8 cellular contexts compared by ENCODE assay signal in the genomic region with DNA sequence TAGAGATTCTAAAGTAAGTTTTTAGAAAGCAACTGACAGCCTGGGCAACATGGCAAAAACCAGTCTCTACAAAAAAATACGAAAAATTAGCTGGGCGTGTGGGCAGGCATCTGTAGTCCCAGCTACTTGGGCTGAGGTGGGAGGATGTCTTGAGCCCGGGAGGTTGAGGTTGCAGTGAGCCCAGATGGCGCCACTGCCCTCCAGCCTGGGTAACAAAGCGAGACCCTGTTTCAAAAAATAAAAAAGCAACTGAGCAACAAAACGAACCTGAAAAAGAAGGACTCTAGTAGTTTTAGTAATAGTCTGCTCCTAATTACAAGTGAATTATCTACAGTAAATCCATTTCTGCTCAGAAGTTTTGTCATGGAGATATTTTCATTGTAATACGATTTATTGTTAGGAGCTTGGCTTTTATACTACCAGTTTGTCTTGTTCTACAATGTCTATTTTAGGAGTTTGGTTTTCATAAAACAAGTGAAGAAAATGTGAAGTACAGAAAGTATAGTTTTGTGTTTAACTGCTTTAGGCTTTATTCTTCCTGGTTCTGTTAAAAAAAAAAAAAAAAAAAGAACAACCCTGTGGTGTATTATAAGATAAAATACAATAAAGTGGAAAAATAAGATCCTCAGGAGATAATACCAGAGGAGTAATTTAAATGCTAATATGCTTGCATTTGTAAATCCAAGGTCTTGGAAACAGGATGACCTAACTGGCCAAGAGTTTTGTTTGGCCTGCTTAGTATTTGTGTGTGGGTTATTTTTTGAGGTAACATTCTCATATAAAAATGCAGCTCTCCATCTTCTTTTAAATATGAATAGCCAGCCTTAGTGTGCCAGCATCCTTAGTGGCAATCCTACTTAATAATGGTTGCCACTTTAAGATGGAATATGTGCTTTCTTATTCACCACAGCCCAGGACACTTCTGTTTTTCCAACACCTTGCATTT. TPM values are rescaled to one million over a fixed set of nuclear protein-coding genes. Genes with fewer than 3 reads are reported as not detected.
DNase-seq lines count a peak whose midpoint lies in the region; ATAC-seq lines count a peak whose summit lies in the region.

No MANE protein-coding gene starts in this region.

- no peaks in the 10 kb centered on the region for H3K9me3 Mint-ChIP-seq in activated T-cell treated with anti-CD3 and anti-CD28 coated beads, Interleukin-2, amount 50 U/mL, for 24 hours

- ATAC-seq in GM21576 (IDR thresholded peaks at IDR 0.05; ENCODE audit: unreplicated experiment) = no peak
- no peak for ATAC-seq in HG03378 (IDR thresholded peaks at IDR 0.05; ENCODE audit: unreplicated experiment)
- ATAC-seq in HG02870 (IDR thresholded peaks at IDR 0.05; ENCODE audit: unreplicated experiment) = no peak

- no peaks in the 10 kb centered on the region for H3K27me3 ChIP-seq in skeletal muscle satellite cell (ENCODE audit: control insufficient read depth, insufficient read depth, low read length)

- no peak overlapping the region for H3K4me3 ChIP-seq in skeletal muscle satellite cell (ENCODE audit: low read length)

- H3K4me3 Mint-ChIP-seq in activated T-cell treated with anti-CD3 and anti-CD28 coated beads, Interleukin-2, amount 50 U/mL, for 24 hours = no peak overlapping the region

- H3K36me3 ChIP-seq in skeletal muscle satellite cell (ENCODE audit: insufficient read depth, low read length) = peaks cover 21% of the 10 kb centered on the region

- peaks cover 42% of the 10 kb centered on the region for H3K4me1 Mint-ChIP-seq in activated T-cell treated with anti-CD3 and anti-CD28 coated beads, Interleukin-2, amount 50 U/mL, for 24 hours (ENCODE audit: low read depth)

- no peak for DNase-seq in activated T-cell treated with anti-CD3 and anti-CD28 coated beads, Interleukin-2, amount 50 U/mL, for 24 hours
- DNase-seq in activated T-cell treated with anti-CD3 and anti-CD28 coated beads, Interleukin-2, amount 50 U/mL, for 48 hours = no peak
- DNase-seq in NCI-H524 treated with DMSO at 0.1 percent for 48 hours (lab: John Stamatoyannopoulos, UW) (peak; percentile 8), ecto neural progenitor cell (ENCODE audit: low spot score) (peak; percentile 53)

- H3K9ac ChIP-seq in skeletal muscle satellite cell (ENCODE audit: low read depth, low read length) = no peak overlapping the region

- no peaks in the 10 kb centered on the region for H3K27me3 Mint-ChIP-seq in activated T-cell treated with anti-CD3 and anti-CD28 coated beads, Interleukin-2, amount 50 U/mL, for 24 hours

- H3K27ac Mint-ChIP-seq in activated T-cell treated with anti-CD3 and anti-CD28 coated beads, Interleukin-2, amount 50 U/mL, for 24 hours = peak overlapping the region; percentile 58

- peaks cover 19% of the 10 kb centered on the region for H3K4me1 ChIP-seq in skeletal muscle satellite cell (ENCODE audit: control insufficient read depth, insufficient read depth, low read length)

- no peaks in the 10 kb centered on the region for H3K9me3 ChIP-seq in skeletal muscle satellite cell (replicated peaks; ENCODE audit: low read length)

- peaks cover 45% of the 10 kb centered on the region for H3K36me3 Mint-ChIP-seq in activated T-cell treated with anti-CD3 and anti-CD28 coated beads, Interleukin-2, amount 50 U/mL, for 24 hours (ENCODE audit: low read depth)

- peak overlapping the region; percentile 60 for H3K4me2 ChIP-seq in skeletal muscle satellite cell (ENCODE audit: low read length)

RNA-seq across cellular contexts. Expression of gene TMX1, which starts 2.8 kb away (rescaled TPM):
- total RNA-seq in skeletal muscle satellite cell (2012; rRNA removed) = 66.0 and 85.9 TPM in 2 replicates

Comparison
In these comparisons a context has a peak if more than half of its experiments do, and no peak if none do; other contexts are left out.
1. DNase-seq: peak in NCI-H524 treated with DMSO at 0.1 percent for 48 hours (single experiment) and ecto neural progenitor cell (single experiment); none in activated T-cell treated with anti-CD3 and anti-CD28 coated beads, Interleukin-2, amount 50 U/mL, for 24 hours (single experiment) and activated T-cell treated with anti-CD3 and anti-CD28 coated beads, Interleukin-2, amount 50 U/mL, for 48 hours (0 of 2).